Comparison of ENCODE assay signal across 21 cellular contexts in the genomic region with DNA sequence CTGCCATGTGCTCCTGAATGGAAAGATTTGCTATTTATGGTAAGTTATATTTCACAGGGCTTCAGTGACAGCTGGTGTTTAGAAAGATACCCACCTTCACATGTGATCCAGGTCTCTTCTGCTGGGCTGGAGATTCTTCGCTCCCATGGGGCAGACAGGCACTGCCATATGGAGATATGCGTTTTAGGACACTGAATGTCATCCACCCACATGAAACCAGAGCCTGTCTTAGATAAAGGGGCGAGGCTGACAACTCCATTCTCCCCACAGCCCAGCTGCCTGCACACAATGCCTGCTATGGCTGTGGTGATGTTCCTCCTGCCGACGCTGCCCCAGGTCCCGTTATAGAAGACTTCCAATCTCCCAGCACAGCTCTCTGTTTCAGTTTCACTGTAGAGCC.
DNase-seq lines count a peak whose midpoint lies in the region; ATAC-seq, FAIRE-seq and TF ChIP-seq lines count a peak whose summit lies in the region.
"Had no signal": no experiment of that assay in that cellular context is flagged by ENCODE, and none has a peak within 500 bp of the region (broad histone marks: within the 10 kb centered on the region; RNA-seq: fewer than 3 reads in every experiment).

No MANE protein-coding gene starts in this region.

- H2BK5ac ChIP-seq in neuronal stem cell (ENCODE audit: low read length): no peak overlapping the region

- peak; percentile 85 for FAIRE-seq in K562 (lab: Jason Lieb, UNC)
- FAIRE-seq: RCC 7860 had no signal

- 2% methylated on average over 6 of the region's 6 CpGs for WGBS in K562 (ENCODE audit: insufficient coverage, low coverage, missing lambda C conversion rate)
- WGBS in neuronal stem cell (ENCODE audit: extremely low coverage in 2 of 2, insufficient read length in 2 of 2, insufficient replicate concordance in 1 of 2), 2 donors: no CpG with 5 or more reads among the region's 6 CpGs

- H3K4ac ChIP-seq in neuronal stem cell (ENCODE audit: low read length): no peak overlapping the region

- TF ChIP-seq EP300 in K562 (IDR thresholded peaks at IDR 0.05; ENCODE audit: low read length): no peak

- no peak for TF ChIP-seq POLR2A in K562 (conservative IDR thresholded peaks at IDR 0.05)

- in situ Hi-C loops in K562 (cut with MboI): loop anchor here (10.0 kb wide), 1 partner anchor 62 kb away; no protein-coding TSS in a partner anchor

- DNase-seq in DMS 273 (lab: John Stamatoyannopoulos, UW; ENCODE audit: unreplicated experiment) (peak; percentile 87), NCI-H2171 treated with DMSO at 0.1 percent for 48 hours (lab: John Stamatoyannopoulos, UW) (peak; percentile 100), K562 (ENCODE audit: extremely low read depth in 1 of 4, low spot score in 3 of 4) (peak in 3 of 4 experiments; percentile 5 to 68 (median 31)), neuronal stem cell (ENCODE audit: low spot score) (no peak), NCI-H1048 (lab: John Stamatoyannopoulos, UW) (no peak), glomerular visceral epithelial cell (ENCODE audit: extremely low spot score) (no peak)
- DNase-seq in activated CD8-positive, alpha-beta memory T cell treated with anti-CD3 and anti-CD28 coated beads, Interleukin-2, amount 50 U/mL, for 4 hours: no peak
- DNase-seq in central memory CD4-positive, alpha-beta T cell: no peak
- DNase-seq: ACHN; activated CD4-positive, alpha-beta T cell treated with anti-CD3 and anti-CD28 coated beads, Interleukin-2, amount 10 ng/mL, durations not matched to agents 24 days and 14 days; activated naive CD4-positive, alpha-beta T cell treated with anti-CD3 and anti-CD28 coated beads, Interleukin-2, amount 10 ng/mL, durations not matched to agents 7 days and 5 days; lower lobe of right lung; NCI-H1105; NCI-H2081 treated with DMSO at 0.1 percent for 48 hours; NCI-H510A; stimulated activated CD4-positive, alpha-beta T cell treated with anti-CD3 and anti-CD28 coated beads, Interleukin-2, amount 100 ng/mL, for 48 hours; stimulated activated naive B cell treated with anti-CD40 and anti-IgM and Interleukin-4, amounts not matched to agents 10 μg/mL and 1 μg/mL and 100 μg/mL, for 72 hours; T-helper 2 cell had no signal

- no peaks in the 10 kb centered on the region for H3K79me2 ChIP-seq in K562 (ENCODE audit: control insufficient read depth, insufficient read depth, low read length)

- H2BK12ac ChIP-seq in neuronal stem cell (ENCODE audit: low read length): no peak overlapping the region

- peak; percentile 64 for ATAC-seq in K562
- ATAC-seq: lower lobe of right lung; stimulated activated naive B cell treated with anti-CD40 and anti-IgM and Interleukin-4, amounts not matched to agents 10 μg/mL and 1 μg/mL and 100 μg/mL, for 72 hours had no signal

- H4K91ac ChIP-seq in neuronal stem cell (ENCODE audit: low read depth, low read length, poor library complexity): no peak overlapping the region

- no peak overlapping the region for H2BK120ac ChIP-seq in neuronal stem cell (ENCODE audit: low read depth, low read length)

- H2BK15ac ChIP-seq in neuronal stem cell (ENCODE audit: low read length): no peak overlapping the region

- H3K9ac ChIP-seq in K562 (ENCODE audit: insufficient read depth in 1 of 2, low read depth in 2 of 2, low read length in 2 of 2) (no peak overlapping the region), neuronal stem cell (ENCODE audit: low read depth, low read length, poor library complexity) (no peak overlapping the region)

- CTCF ChIA-PET in K562 (lab: Yijun Ruan, JAX; ENCODE audit: low intra/inter-chr PET ratio): no interaction called here

- H2AFZ ChIP-seq in K562 (ENCODE audit: low read depth, low read length) (peak overlapping the region; percentile 15; the same call in 1 of the 2 replicates), neuronal stem cell (ENCODE audit: low read length) (peak overlapping the region; percentile 50)

- no peak overlapping the region for H4K8ac ChIP-seq in neuronal stem cell (ENCODE audit: low read depth, low read length)

- no peaks in the 10 kb centered on the region for H4K20me1 ChIP-seq in K562 (replicated peaks; ENCODE audit: control insufficient read depth, insufficient read depth, low read length)

- intact Hi-C loops in K562 (cut with micrococcal nuclease): no loop called here

- no peaks in the 10 kb centered on the region; a peak in 1 of 5 replicates for H3K27me3 ChIP-seq in K562 (ENCODE audit: control insufficient read depth in 2 of 2, insufficient read depth in 2 of 2, low read length in 2 of 2)
- H3K27me3 ChIP-seq in neuronal stem cell (ENCODE audit: control insufficient read depth in 3 of 3, insufficient read depth in 3 of 3, low read depth in 1 of 3, low read length in 3 of 3): no peaks in the 10 kb centered on the region
- H3K27me3 ChIP-seq: vagina had no signal

- H2AK5ac ChIP-seq in neuronal stem cell (ENCODE audit: low read depth, low read length): no peak overlapping the region

- H3K4me1 ChIP-seq in K562 (replicated peaks in 1 of 2; ENCODE audit: control insufficient read depth in 2 of 2, insufficient read depth in 2 of 2, low read length in 2 of 2) (peaks cover 0 to 7% of the 10 kb centered on the region in 2 experiments; a peak in 4 of 5 replicates), neuronal stem cell (ENCODE audit: control insufficient read depth in 2 of 2, insufficient read depth in 1 of 2, low read depth in 1 of 2, low read length in 2 of 2) (no peaks in the 10 kb centered on the region)
- H3K4me1 ChIP-seq: lower lobe of right lung, vagina had no signal

- H3K18ac ChIP-seq in neuronal stem cell (ENCODE audit: low read length): no peak overlapping the region

- H3K79me1 ChIP-seq in neuronal stem cell (ENCODE audit: low read depth, low read length): no peaks in the 10 kb centered on the region

- no peaks in the 10 kb centered on the region for H3K9me1 ChIP-seq in K562 (ENCODE audit: control insufficient read depth, insufficient read depth, low read length)

- no peak overlapping the region for H3K14ac ChIP-seq in neuronal stem cell (ENCODE audit: low read length)

- H3K4me2 ChIP-seq in K562 (ENCODE audit: insufficient read depth, low read length): no peak overlapping the region; the same call in 1 of the 2 replicates
- H3K4me2 ChIP-seq in neuronal stem cell (ENCODE audit: insufficient read depth, low read length, poor library complexity, severe bottlenecking): no peak overlapping the region

- H3K23ac ChIP-seq in neuronal stem cell (ENCODE audit: low read depth, low read length, poor library complexity): no peak overlapping the region

- POLR2A ChIA-PET in K562 (lab: Yijun Ruan, JAX): no interaction called here

- TF ChIP-seq CTCF in K562 (IDR thresholded peaks at IDR 0.05 in 2 of 3, conservative IDR thresholded peaks at IDR 0.05 in 1 of 3; ENCODE audit: insufficient read depth in 2 of 3, low read depth in 1 of 3, low read length in 3 of 3): no peak

- no peak overlapping the region for H3K27ac ChIP-seq in K562 (ENCODE audit: extremely low read depth, low read depth, low read length)
- H3K27ac ChIP-seq in neuronal stem cell (replicated peaks; ENCODE audit: low read length): no peak overlapping the region
- H3K27ac ChIP-seq: lower lobe of right lung, SK-N-MC, vagina had no signal

- H3K4me3 ChIP-seq in K562: no peak overlapping the region
- H3K4me3 ChIP-seq in neuronal stem cell (ENCODE audit: low read length in 2 of 2): no peak overlapping the region
- H3K4me3 ChIP-seq: lower lobe of right lung, SK-N-MC, vagina had no signal

- no TSS peak for BruUV-seq in K562 (replicated peaks; lab: Mats Ljungman, UMichigan)

- H3K9me3 ChIP-seq in K562 (replicated peaks; ENCODE audit: control insufficient read depth, insufficient read depth, low read depth, low read length) (no peaks in the 10 kb centered on the region), neuronal stem cell (replicated peaks in 1 of 2; ENCODE audit: control insufficient read depth in 2 of 2, insufficient read depth in 1 of 2, low read depth in 1 of 2, low read length in 2 of 2) (peaks cover 0 to 2% of the 10 kb centered on the region in 2 donors)
- H3K9me3 ChIP-seq: lower lobe of right lung, vagina had no signal

- no peaks in the 10 kb centered on the region for H3K36me3 ChIP-seq in K562 (ENCODE audit: control insufficient read depth, insufficient read depth, low read length)
- no peaks in the 10 kb centered on the region for H3K36me3 ChIP-seq in neuronal stem cell (replicated peaks in 1 of 2; ENCODE audit: control insufficient read depth in 2 of 2, insufficient read depth in 2 of 2, low read length in 2 of 2)
- H3K36me3 ChIP-seq: lower lobe of right lung, vagina had no signal

- TF ChIP-seq RAD21 in K562 (CRISPR knock-in tag; conservative IDR thresholded peaks at IDR 0.05 in 1 of 2, IDR thresholded peaks at IDR 0.05 in 1 of 2): no peak

TF ChIP-seq in K562, 482 proteins besides CTCF, POLR2A, EP300 and RAD21 (continues in another document):
- TF ChIP-seq KLF1 (tag; IDR thresholded peaks at IDR 0.05): no peak
- no peak for TF ChIP-seq TRIM28 (IDR thresholded peaks at IDR 0.05)
- TF ChIP-seq PHF21A (IDR thresholded peaks at IDR 0.05; ENCODE audit: borderline replicate concordance, low read depth): no peak
- TF ChIP-seq NFATC3 (IDR thresholded peaks at IDR 0.05): no peak
- TF ChIP-seq SMAD4 (CRISPR knock-in tag; conservative IDR thresholded peaks at IDR 0.05): 0 out of 2 replicates have a peak, but pooled peaks have one; percentile 16
- no peak for TF ChIP-seq HOXB6 (CRISPR knock-in tag; IDR thresholded peaks at IDR 0.05; ENCODE audit: borderline replicate concordance)

Comparison
In these comparisons a context has a peak if more than half of its experiments do, and no peak if none do; other contexts are left out.
1. DNase-seq: peak in DMS 273 (single experiment), NCI-H2171 treated with DMSO at 0.1 percent for 48 hours (single experiment) and K562 (3 of 4); none in neuronal stem cell (single experiment), NCI-H1048 (single experiment), activated CD8-positive, alpha-beta memory T cell treated with anti-CD3 and anti-CD28 coated beads, Interleukin-2, amount 50 U/mL, for 4 hours (single experiment), glomerular visceral epithelial cell (single experiment) and central memory CD4-positive, alpha-beta T cell (single experiment).